In genomic region chr3:21750831-21751391, GRCh38 we compare ENCODE assay signal across 9 cellular contexts. TPM values are rescaled to one million over a fixed set of nuclear protein-coding genes. Genes with fewer than 3 reads are reported as not detected.
DNase-seq lines count a peak whose midpoint lies in the region; ATAC-seq and TF ChIP-seq lines count a peak whose summit lies in the region.
"Had no signal": no experiment of that assay in that cellular context is flagged by ENCODE, and none has a peak within 500 bp of the region (broad histone marks: within the 10 kb centered on the region; RNA-seq: fewer than 3 reads in every experiment).

A gene with protein sequence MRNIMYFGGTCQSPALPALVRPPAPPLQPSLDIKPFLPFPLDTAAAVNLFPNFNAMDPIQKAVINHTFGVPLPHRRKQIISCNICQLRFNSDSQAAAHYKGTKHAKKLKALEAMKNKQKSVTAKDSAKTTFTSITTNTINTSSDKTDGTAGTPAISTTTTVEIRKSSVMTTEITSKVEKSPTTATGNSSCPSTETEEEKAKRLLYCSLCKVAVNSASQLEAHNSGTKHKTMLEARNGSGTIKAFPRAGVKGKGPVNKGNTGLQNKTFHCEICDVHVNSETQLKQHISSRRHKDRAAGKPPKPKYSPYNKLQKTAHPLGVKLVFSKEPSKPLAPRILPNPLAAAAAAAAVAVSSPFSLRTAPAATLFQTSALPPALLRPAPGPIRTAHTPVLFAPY (minus strand): TSS chr3:21751210. CDS start chr3:21750916, 294 bp downstream.

- 5 to 6% methylated on average over 31 of the region's 31 CpGs for WGBS in esophagus, 2 donors
- 0% methylated on average over 22 to 28 of the region's 31 CpGs for WGBS in mesodermal cell (ENCODE audit: insufficient coverage in 2 of 2), 2 experiments

- no peak for ATAC-seq in GM18861 (IDR thresholded peaks at IDR 0.05; ENCODE audit: unreplicated experiment)

- TF ChIP-seq POLR2A in uterus (IDR thresholded peaks at IDR 0.05), result peak in 1 of 2 donors; percentile 15

- H3K4me3 ChIP-seq in esophagus (ENCODE audit: low read depth in 1 of 2, low read length in 2 of 2), result peak within 1 kb of the TSS; percentile 30 to 43
- peak within 1 kb of the TSS; percentile 32 for H3K4me3 ChIP-seq in mesodermal cell (ENCODE audit: extremely low read depth, insufficient read depth, low read length, poor library complexity, severe bottlenecking)
- H3K4me3 ChIP-seq in uterus, result peak within 1 kb of the TSS; percentile 10 to 30
- H3K4me3 ChIP-seq in BE2C (ENCODE audit: low read depth, low read length), result no peak within 1 kb of the TSS

- TF ChIP-seq CTCF in uterus (IDR thresholded peaks at IDR 0.05) (no peak), BE2C (IDR thresholded peaks at IDR 0.05; ENCODE audit: low read depth, low read length) (no peak)

- H3K4me1 ChIP-seq in esophagus (ENCODE audit: control insufficient read depth in 2 of 2, insufficient read depth in 2 of 2, low read length in 1 of 2) (no peaks in the 10 kb centered on the region), mesodermal cell (ENCODE audit: control insufficient read depth, insufficient read depth, low read length, poor library complexity, severe bottlenecking) (no peaks in the 10 kb centered on the region), uterus (no peaks in the 10 kb centered on the region), BE2C (no peaks in the 10 kb centered on the region)

- H3K36me3 ChIP-seq in esophagus (ENCODE audit: control insufficient read depth in 2 of 2, insufficient read depth in 2 of 2, low read length in 1 of 2), result no peaks in the 10 kb centered on the region
- no peaks in the 10 kb centered on the region for H3K36me3 ChIP-seq in mesodermal cell (ENCODE audit: control insufficient read depth, insufficient read depth, low read length)
- H3K36me3 ChIP-seq in uterus, result no peaks in the 10 kb centered on the region
- H3K36me3 ChIP-seq in BE2C, result no peaks in the 10 kb centered on the region

- intact Hi-C loops in uterus (cut with DNase I; ENCODE audit: low total_unique reads), result no loop called here

- DNase-seq in DMS53 (lab: John Stamatoyannopoulos, UW) (peak; percentile 15), DMS53 treated with DMSO at 0.1 percent for 48 hours (lab: John Stamatoyannopoulos, UW; ENCODE audit: unreplicated experiment) (no peak), uterus (peak; percentile 17 to 41), BE2C (no peak), HPDE6-E6E7 (ENCODE audit: extremely low spot score) (no peak)

- H3K27ac ChIP-seq in esophagus (ENCODE audit: low read depth in 2 of 2, low read length in 1 of 2) (peak within 1 kb of the TSS; percentile 11 to 59), mesodermal cell (ENCODE audit: low read depth, low read length, severe bottlenecking) (no peak within 1 kb of the TSS), uterus (peak within 1 kb of the TSS; percentile 45 to 59)
- H3K27ac ChIP-seq: 22Rv1 had no signal

- H3K9me3 ChIP-seq in esophagus (ENCODE audit: control insufficient read depth in 2 of 2, insufficient read depth in 1 of 2, low read depth in 1 of 2, low read length in 1 of 2), result no peaks in the 10 kb centered on the region
- no peaks in the 10 kb centered on the region for H3K9me3 ChIP-seq in mesodermal cell (ENCODE audit: control insufficient read depth, low read length)
- no peaks in the 10 kb centered on the region for H3K9me3 ChIP-seq in uterus
- no peaks in the 10 kb centered on the region for H3K9me3 ChIP-seq in BE2C

- H3K27me3 ChIP-seq in esophagus (ENCODE audit: control insufficient read depth in 1 of 2, insufficient read depth in 2 of 2, low read length in 2 of 2) (no peaks in the 10 kb centered on the region), uterus (no peaks in the 10 kb centered on the region), BE2C (no peaks in the 10 kb centered on the region)

RNA-seq across cellular contexts. Expression of the gene that starts here (rescaled TPM):
- under 1 TPM; 0.39 to 0.52 TPM for polyA plus RNA-seq in esophagus
- 1.7 TPM for polyA plus RNA-seq in mesodermal cell (2013, experiment 1 of 2)
- polyA plus RNA-seq in mesodermal cell (2013, experiment 2 of 2), result 2.1 TPM
- total RNA-seq in uterus, result 10 to 100 TPM in 3 of 4 donors, under 1 TPM in 1; 0.26 to 53.6 (median 19.2) TPM
- 0.32 TPM for polyA plus RNA-seq in BE2C (2012; ENCODE audit: insufficient read depth, insufficient read length, low read depth)

Comparison
In these comparisons a context has a peak if more than half of its experiments do, and no peak if none do; other contexts are left out.
1. DNase-seq: peak in DMS53 (single experiment) and uterus (2 of 2); none in DMS53 treated with DMSO at 0.1 percent for 48 hours (single experiment), BE2C (single experiment) and HPDE6-E6E7 (single experiment).